2 cellular contexts compared by ENCODE assay signal in genomic region chr17:21410371-21410770, GRCh38. TPM values are rescaled to one million over a fixed set of nuclear protein-coding genes. Genes with fewer than 3 reads are reported as not detected.
"Had no signal": no experiment of that assay in that cellular context is flagged by ENCODE, and none has a peak within 500 bp of the region (broad histone marks: within the 10 kb centered on the region; RNA-seq: fewer than 3 reads in every experiment).

No MANE protein-coding gene starts in this region.

RNA-seq across cellular contexts. Expression of gene KCNJ12, which starts 34.2 kb away (rescaled TPM):
- polyA plus RNA-seq: IgD-negative memory B cell, K562 had no signal
